Comparison of ENCODE assay signal across 8 cellular contexts in genomic region chr3:115659253-115659652, GRCh38. TPM values are rescaled to one million over a fixed set of nuclear protein-coding genes. Genes with fewer than 3 reads are reported as not detected.
DNase-seq lines count a peak whose midpoint lies in the region; ATAC-seq, FAIRE-seq and TF ChIP-seq lines count a peak whose summit lies in the region.

No MANE protein-coding gene starts in this region.

- DNase-seq in CD4-positive, alpha-beta memory T cell = peak in 1 of 5 donors; percentile 6
- DNase-seq in endothelial cell of umbilical vein (ENCODE audit: low read depth, low spot score) (no peak), skeletal muscle cell (ENCODE audit: low read depth) (no peak), COR-L47 (lab: John Stamatoyannopoulos, UW) (no peak), kidney glomerular epithelial cell (lab: John Stamatoyannopoulos, UW) (no peak)
- no peak for DNase-seq in activated CD4-positive, alpha-beta T cell treated with anti-CD3 and anti-CD28 coated beads, Interleukin-2, amount 50 U/mL, for 4 hours

- peak overlapping the region; percentile 42 to 100 (median 93) for H3K27ac Mint-ChIP-seq in CD4-positive, alpha-beta memory T cell

- H3K9ac ChIP-seq in KMS-11 (peak overlapping the region; percentile 99), endothelial cell of umbilical vein (replicated peaks; ENCODE audit: extremely low read depth, insufficient read depth, low read length) (peak overlapping the region; percentile 98)

- peak overlapping the region; percentile 93 for H2AFZ ChIP-seq in KMS-11 (ENCODE audit: low read depth)
- H2AFZ ChIP-seq in endothelial cell of umbilical vein (ENCODE audit: low read depth, low read length) = no peak overlapping the region

- H4K20me1 ChIP-seq in KMS-11 (ENCODE audit: insufficient read depth) (no peaks in the 10 kb centered on the region), endothelial cell of umbilical vein (replicated peaks; ENCODE audit: control insufficient read depth, extremely low read depth, insufficient read depth, low read length) (no peaks in the 10 kb centered on the region)

- H3K79me2 ChIP-seq in KMS-11 (ENCODE audit: insufficient read depth, low read depth) (0 out of 2 replicates have a peak, but pooled peaks cover 5% of the 10 kb centered on the region), endothelial cell of umbilical vein (ENCODE audit: control insufficient read depth, insufficient read depth, low read length) (no peaks in the 10 kb centered on the region)

- H3K27me3 Mint-ChIP-seq in CD4-positive, alpha-beta memory T cell = no peaks in the 10 kb centered on the region

- peak overlapping the region; percentile 75 to 96 (median 94) for H3K4me3 Mint-ChIP-seq in CD4-positive, alpha-beta memory T cell

- H3K27me3 ChIP-seq in CD4-positive, alpha-beta memory T cell (ENCODE audit: insufficient read depth, low read length) = no peaks in the 10 kb centered on the region
- no peaks in the 10 kb centered on the region for H3K27me3 ChIP-seq in KMS-11 (ENCODE audit: insufficient read depth, low read depth)
- peaks cover 8% of the 10 kb centered on the region in 2 experiments for H3K27me3 ChIP-seq in endothelial cell of umbilical vein (ENCODE audit: control insufficient read depth in 2 of 2, insufficient read depth in 2 of 2, low read length in 2 of 2)

- TF ChIP-seq POLR2A in endothelial cell of umbilical vein (IDR thresholded peaks at IDR 0.05; ENCODE audit: low read depth, low read length) = no peak

- peaks cover 16 to 32% (median 21%) of the 10 kb centered on the region in 4 donors for H3K4me1 Mint-ChIP-seq in CD4-positive, alpha-beta memory T cell

- H3K4me2 ChIP-seq in KMS-11 = peak overlapping the region; percentile 87
- peak overlapping the region; percentile 97 for H3K4me2 ChIP-seq in endothelial cell of umbilical vein (ENCODE audit: insufficient read depth, low read length)

- H3K9me3 Mint-ChIP-seq in CD4-positive, alpha-beta memory T cell = no peaks in the 10 kb centered on the region

- no TSS peak for BruUV-seq in endothelial cell of umbilical vein (replicated peaks; lab: Mats Ljungman, UMichigan)

- POLR2A ChIA-PET in CD4-positive, alpha-beta memory T cell (lab: Charles Lee; ENCODE audit: partially characterized antibody) = interaction anchor here (0.6 to 2.7 kb wide), 4 partner anchors 125 to 494 kb away, joined by 3 to 10 read pairs (median 4); no protein-coding TSS in a partner anchor
- POLR2A ChIA-PET in endothelial cell of umbilical vein (lab: Charles Lee) = interaction anchor here (0.6 kb wide), 2 partner anchors 9 to 557 kb away, joined by 4 read pairs; no protein-coding TSS in a partner anchor

- peaks cover 28% of the 10 kb centered on the region for H3K4me1 ChIP-seq in CD4-positive, alpha-beta memory T cell (ENCODE audit: insufficient read depth, low read length)
- H3K4me1 ChIP-seq in KMS-11 (ENCODE audit: low read depth, poor library complexity, severe bottlenecking) = peaks cover 55% of the 10 kb centered on the region
- peaks cover 12% of the 10 kb centered on the region for H3K4me1 ChIP-seq in endothelial cell of umbilical vein (ENCODE audit: control insufficient read depth, extremely low read depth, insufficient read depth, low read length)

- H3K9me1 ChIP-seq in endothelial cell of umbilical vein (replicated peaks; ENCODE audit: control insufficient read depth, extremely low read depth, insufficient read depth, low read length) = no peaks in the 10 kb centered on the region

- no peak overlapping the region for H3K27ac ChIP-seq in CD4-positive, alpha-beta memory T cell (ENCODE audit: low read depth, low read length)
- peak overlapping the region; percentile 100 for H3K27ac ChIP-seq in KMS-11
- no peak overlapping the region for H3K27ac ChIP-seq in endothelial cell of umbilical vein (ENCODE audit: insufficient read depth, low read depth, low read length)

- peak; percentile 2 for ATAC-seq in GM19468 (IDR thresholded peaks at IDR 0.05; ENCODE audit: extremely low read depth, unreplicated experiment)

- H3K4me3 ChIP-seq in CD4-positive, alpha-beta memory T cell (ENCODE audit: low read length in 2 of 2) = peak overlapping the region in 1 of 2 donors; percentile 61
- H3K4me3 ChIP-seq in KMS-11 (IDR thresholded peaks at IDR 0.05; ENCODE audit: insufficient read depth, low read depth, low read length) (peak overlapping the region; percentile 63), endothelial cell of umbilical vein (replicated peaks in 1 of 3; ENCODE audit: insufficient read depth in 1 of 3, low read depth in 1 of 3, low read length in 3 of 3) (peak overlapping the region in 1 of 3 experiments; percentile 82), skeletal muscle cell (ENCODE audit: low read depth, low read length) (peak overlapping the region; percentile 40)

- H3K36me3 ChIP-seq in CD4-positive, alpha-beta memory T cell (ENCODE audit: insufficient read depth, low read length) = no peaks in the 10 kb centered on the region
- H3K36me3 ChIP-seq in KMS-11 (ENCODE audit: insufficient read depth) (no peaks in the 10 kb centered on the region), endothelial cell of umbilical vein (ENCODE audit: control insufficient read depth in 2 of 2, extremely low read depth in 1 of 2, insufficient read depth in 2 of 2, low read length in 2 of 2) (no peaks in the 10 kb centered on the region)

- no peak for FAIRE-seq in endothelial cell of umbilical vein (lab: Jason Lieb, UNC)

- CTCF ChIA-PET in CD4-positive, alpha-beta memory T cell (lab: Charles Lee; ENCODE audit: partially characterized antibody) = interaction anchor here (1.9 kb wide), 1 partner anchor 125 kb away, joined by 9 read pairs; no protein-coding TSS in a partner anchor
- CTCF ChIA-PET in endothelial cell of umbilical vein (lab: Charles Lee) = interaction anchor here (1.4 kb wide), 1 partner anchor 125 kb away, joined by 4 read pairs; no protein-coding TSS in a partner anchor

- intact Hi-C loops in CD4-positive, alpha-beta memory T cell (cut with micrococcal nuclease) = loop anchor here (2.0 to 5.0 kb wide), 4 partner anchors 34 to 512 kb away; partner anchors contain the start of gene ZBTB20
- intact Hi-C loops in endothelial cell of umbilical vein (cut with micrococcal nuclease) = loop anchor here (2.0 to 10.0 kb wide), 3 partner anchors 140 to 1444 kb away; no protein-coding TSS in a partner anchor

- TF ChIP-seq CTCF in KMS-11 (conservative IDR thresholded peaks at IDR 0.05; ENCODE audit: low read depth, low read length) = no peak
- no peak for TF ChIP-seq CTCF in endothelial cell of umbilical vein (IDR thresholded peaks at IDR 0.05; ENCODE audit: extremely low read depth in 1 of 2, insufficient read depth in 1 of 2, low read depth in 1 of 2, low read length in 2 of 2)

- H3K9me3 ChIP-seq in CD4-positive, alpha-beta memory T cell (ENCODE audit: control insufficient read depth in 1 of 2, low read length in 2 of 2) = no peaks in the 10 kb centered on the region
- no peaks in the 10 kb centered on the region for H3K9me3 ChIP-seq in endothelial cell of umbilical vein (replicated peaks; ENCODE audit: control insufficient read depth, insufficient read depth, low read length)

- dilution Hi-C loops in endothelial cell of umbilical vein (cut with MboI; ENCODE audit: extremely low pct_ligation_motif_present, low sequenced_read_pairs) = no loop called here

- no peaks in the 10 kb centered on the region for H3K36me3 Mint-ChIP-seq in CD4-positive, alpha-beta memory T cell

TF ChIP-seq in endothelial cell of umbilical vein, 7 proteins besides CTCF, POLR2A, EP300 and RAD21:
- no peak for TF ChIP-seq POLR2AphosphoS5 (IDR thresholded peaks at IDR 0.05; ENCODE audit: insufficient read depth, low read depth, low read length)

RNA-seq across cellular contexts. Expression of gene GAP43, which starts 35.9 kb away (rescaled TPM):
- not detected for total RNA-seq in CD4-positive, alpha-beta memory T cell
- polyA plus RNA-seq in CD4-positive, alpha-beta memory T cell = not detected
- total RNA-seq in endothelial cell of umbilical vein = not detected in 2 replicates
- polyA plus RNA-seq in endothelial cell of umbilical vein = 0.06 TPM in 1 of 2 replicates, not detected in the other
- polyA plus RNA-seq in endothelial cell of umbilical vein (2011; cell fraction: cytosol; rRNA removed) = 0.04 and 0.07 TPM in 2 replicates
- polyA plus RNA-seq in endothelial cell of umbilical vein (2011; cell fraction: nucleus; rRNA removed) = not detected in 2 replicates
- not detected in 2 replicates for polyA plus RNA-seq in endothelial cell of umbilical vein (2012)
- not detected in 2 replicates for polyA minus RNA-seq in endothelial cell of umbilical vein
- polyA minus RNA-seq in endothelial cell of umbilical vein (2011; cell fraction: cytosol; rRNA and poly(A)+ RNA removed) = not detected
- polyA minus RNA-seq in endothelial cell of umbilical vein (2011; cell fraction: nucleus; rRNA and poly(A)+ RNA removed) = not detected in 2 replicates
